ENCODE assay signal across 1 cellular context in genomic region chr21:26844258-26845065, GRCh38.
TF ChIP-seq lines count a peak whose summit lies in the region.

No MANE protein-coding gene starts in this region.

TF ChIP-seq in HEK293, 187 proteins besides CTCF, POLR2A, EP300 and RAD21 (continued from another document and continues in another):
- TF ChIP-seq, protein P1, sequence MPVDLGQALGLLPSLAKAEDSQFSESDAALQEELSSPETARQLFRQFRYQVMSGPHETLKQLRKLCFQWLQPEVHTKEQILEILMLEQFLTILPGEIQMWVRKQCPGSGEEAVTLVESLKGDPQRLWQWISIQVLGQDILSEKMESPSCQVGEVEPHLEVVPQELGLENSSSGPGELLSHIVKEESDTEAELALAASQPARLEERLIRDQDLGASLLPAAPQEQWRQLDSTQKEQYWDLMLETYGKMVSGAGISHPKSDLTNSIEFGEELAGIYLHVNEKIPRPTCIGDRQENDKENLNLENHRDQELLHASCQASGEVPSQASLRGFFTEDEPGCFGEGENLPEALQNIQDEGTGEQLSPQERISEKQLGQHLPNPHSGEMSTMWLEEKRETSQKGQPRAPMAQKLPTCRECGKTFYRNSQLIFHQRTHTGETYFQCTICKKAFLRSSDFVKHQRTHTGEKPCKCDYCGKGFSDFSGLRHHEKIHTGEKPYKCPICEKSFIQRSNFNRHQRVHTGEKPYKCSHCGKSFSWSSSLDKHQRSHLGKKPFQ (tag by site-specific recombination; IDR thresholded peaks at IDR 0.05) = no peak
- TF ChIP-seq, protein P2, sequence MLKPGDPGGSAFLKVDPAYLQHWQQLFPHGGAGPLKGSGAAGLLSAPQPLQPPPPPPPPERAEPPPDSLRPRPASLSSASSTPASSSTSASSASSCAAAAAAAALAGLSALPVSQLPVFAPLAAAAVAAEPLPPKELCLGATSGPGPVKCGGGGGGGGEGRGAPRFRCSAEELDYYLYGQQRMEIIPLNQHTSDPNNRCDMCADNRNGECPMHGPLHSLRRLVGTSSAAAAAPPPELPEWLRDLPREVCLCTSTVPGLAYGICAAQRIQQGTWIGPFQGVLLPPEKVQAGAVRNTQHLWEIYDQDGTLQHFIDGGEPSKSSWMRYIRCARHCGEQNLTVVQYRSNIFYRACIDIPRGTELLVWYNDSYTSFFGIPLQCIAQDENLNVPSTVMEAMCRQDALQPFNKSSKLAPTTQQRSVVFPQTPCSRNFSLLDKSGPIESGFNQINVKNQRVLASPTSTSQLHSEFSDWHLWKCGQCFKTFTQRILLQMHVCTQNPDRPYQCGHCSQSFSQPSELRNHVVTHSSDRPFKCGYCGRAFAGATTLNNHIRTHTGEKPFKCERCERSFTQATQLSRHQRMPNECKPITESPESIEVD (tag by site-specific recombination; IDR thresholded peaks at IDR 0.05) = no peak
- no peak for TF ChIP-seq ZNF792 (tag by site-specific recombination; IDR thresholded peaks at IDR 0.05)
- no peak for TF ChIP-seq ZNF132 (tag by site-specific recombination; IDR thresholded peaks at IDR 0.05; ENCODE audit: borderline replicate concordance)
- no peak for TF ChIP-seq BCL6B (tag by site-specific recombination; IDR thresholded peaks at IDR 0.05)
- TF ChIP-seq ZXDB (tag by site-specific recombination; IDR thresholded peaks at IDR 0.05) = no peak; the same call in 1 of the 2 replicates
- TF ChIP-seq BCL11B (tag by site-specific recombination; IDR thresholded peaks at IDR 0.05; ENCODE audit: low read depth) = peak; percentile 51; the same call in 1 of the 2 replicates
- peak; percentile 23; the same call in 1 of the 2 replicates for TF ChIP-seq ZNF223 (tag by site-specific recombination; IDR thresholded peaks at IDR 0.05)
- peak; percentile 50 for TF ChIP-seq ZBTB10 (tag by site-specific recombination; IDR thresholded peaks at IDR 0.05)
- TF ChIP-seq ZNF423 (tag by site-specific recombination; IDR thresholded peaks at IDR 0.05) = peak; percentile 44
- TF ChIP-seq ZNF140 (tag by site-specific recombination; IDR thresholded peaks at IDR 0.05) = no peak
- no peak for TF ChIP-seq REPIN1 (tag by site-specific recombination; IDR thresholded peaks at IDR 0.05; ENCODE audit: low read depth)
- no peak for TF ChIP-seq ZNF544 (tag by site-specific recombination; IDR thresholded peaks at IDR 0.05)
- TF ChIP-seq, protein P3, sequence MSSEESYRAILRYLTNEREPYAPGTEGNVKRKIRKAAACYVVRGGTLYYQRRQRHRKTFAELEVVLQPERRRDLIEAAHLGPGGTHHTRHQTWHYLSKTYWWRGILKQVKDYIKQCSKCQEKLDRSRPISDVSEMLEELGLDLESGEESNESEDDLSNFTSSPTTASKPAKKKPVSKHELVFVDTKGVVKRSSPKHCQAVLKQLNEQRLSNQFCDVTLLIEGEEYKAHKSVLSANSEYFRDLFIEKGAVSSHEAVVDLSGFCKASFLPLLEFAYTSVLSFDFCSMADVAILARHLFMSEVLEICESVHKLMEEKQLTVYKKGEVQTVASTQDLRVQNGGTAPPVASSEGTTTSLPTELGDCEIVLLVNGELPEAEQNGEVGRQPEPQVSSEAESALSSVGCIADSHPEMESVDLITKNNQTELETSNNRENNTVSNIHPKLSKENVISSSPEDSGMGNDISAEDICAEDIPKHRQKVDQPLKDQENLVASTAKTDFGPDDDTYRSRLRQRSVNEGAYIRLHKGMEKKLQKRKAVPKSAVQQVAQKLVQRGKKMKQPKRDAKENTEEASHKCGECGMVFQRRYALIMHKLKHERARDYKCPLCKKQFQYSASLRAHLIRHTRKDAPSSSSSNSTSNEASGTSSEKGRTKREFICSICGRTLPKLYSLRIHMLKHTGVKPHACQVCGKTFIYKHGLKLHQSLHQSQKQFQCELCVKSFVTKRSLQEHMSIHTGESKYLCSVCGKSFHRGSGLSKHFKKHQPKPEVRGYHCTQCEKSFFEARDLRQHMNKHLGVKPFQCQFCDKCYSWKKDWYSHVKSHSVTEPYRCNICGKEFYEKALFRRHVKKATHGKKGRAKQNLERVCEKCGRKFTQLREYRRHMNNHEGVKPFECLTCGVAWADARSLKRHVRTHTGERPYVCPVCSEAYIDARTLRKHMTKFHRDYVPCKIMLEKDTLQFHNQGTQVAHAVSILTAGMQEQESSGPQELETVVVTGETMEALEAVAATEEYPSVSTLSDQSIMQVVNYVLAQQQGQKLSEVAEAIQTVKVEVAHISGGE (tag by site-specific recombination; conservative IDR thresholded peaks at IDR 0.05; ENCODE audit: low read depth) = peak; percentile 45; the same call in 1 of the 2 replicates
- TF ChIP-seq ZBTB48 (tag by site-specific recombination; IDR thresholded peaks at IDR 0.05) = no peak; the same call in none of the 2 replicates
- TF ChIP-seq ZNF837 (tag by site-specific recombination; IDR thresholded peaks at IDR 0.05) = 0 out of 2 replicates have a peak, but pooled peaks have one; percentile 11
- TF ChIP-seq, protein P4, sequence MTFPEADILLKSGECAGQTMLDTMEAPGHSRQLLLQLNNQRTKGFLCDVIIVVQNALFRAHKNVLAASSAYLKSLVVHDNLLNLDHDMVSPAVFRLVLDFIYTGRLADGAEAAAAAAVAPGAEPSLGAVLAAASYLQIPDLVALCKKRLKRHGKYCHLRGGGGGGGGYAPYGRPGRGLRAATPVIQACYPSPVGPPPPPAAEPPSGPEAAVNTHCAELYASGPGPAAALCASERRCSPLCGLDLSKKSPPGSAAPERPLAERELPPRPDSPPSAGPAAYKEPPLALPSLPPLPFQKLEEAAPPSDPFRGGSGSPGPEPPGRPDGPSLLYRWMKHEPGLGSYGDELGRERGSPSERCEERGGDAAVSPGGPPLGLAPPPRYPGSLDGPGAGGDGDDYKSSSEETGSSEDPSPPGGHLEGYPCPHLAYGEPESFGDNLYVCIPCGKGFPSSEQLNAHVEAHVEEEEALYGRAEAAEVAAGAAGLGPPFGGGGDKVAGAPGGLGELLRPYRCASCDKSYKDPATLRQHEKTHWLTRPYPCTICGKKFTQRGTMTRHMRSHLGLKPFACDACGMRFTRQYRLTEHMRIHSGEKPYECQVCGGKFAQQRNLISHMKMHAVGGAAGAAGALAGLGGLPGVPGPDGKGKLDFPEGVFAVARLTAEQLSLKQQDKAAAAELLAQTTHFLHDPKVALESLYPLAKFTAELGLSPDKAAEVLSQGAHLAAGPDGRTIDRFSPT (tag by site-specific recombination; IDR thresholded peaks at IDR 0.05) = no peak
- no peak for TF ChIP-seq ZNF670 (tag by site-specific recombination; IDR thresholded peaks at IDR 0.05; ENCODE audit: low read depth)
- peak; percentile 65 for TF ChIP-seq ZNF600 (tag by site-specific recombination; IDR thresholded peaks at IDR 0.05)
- TF ChIP-seq ZNF341 (tag by site-specific recombination; IDR thresholded peaks at IDR 0.05; ENCODE audit: low read depth) = peak; percentile 8; the same call in 1 of the 2 replicates
- TF ChIP-seq ZBTB20 (tag by site-specific recombination; IDR thresholded peaks at IDR 0.05) = peak; percentile 38; the same call in 1 of the 2 replicates
- TF ChIP-seq ZNF274 (IDR thresholded peaks at IDR 0.05; ENCODE audit: low read length) = no peak
- no peak for TF ChIP-seq ZNF274 (tag by site-specific recombination; IDR thresholded peaks at IDR 0.05; ENCODE audit: borderline replicate concordance)
- 0 out of 2 replicates have a peak, but pooled peaks have one; percentile 10 for TF ChIP-seq ZSCAN16 (tag by site-specific recombination; IDR thresholded peaks at IDR 0.05)
- TF ChIP-seq ZNF571 (tag by site-specific recombination; IDR thresholded peaks at IDR 0.05) = no peak
- peak; percentile 92 for TF ChIP-seq ZFHX2 (tag by site-specific recombination; conservative IDR thresholded peaks at IDR 0.05)
- 0 out of 2 replicates have a peak, but pooled peaks have one; percentile 43 for TF ChIP-seq ZNF10 (tag by site-specific recombination; IDR thresholded peaks at IDR 0.05)
- peak; percentile 74 for TF ChIP-seq GLIS2 (tag by site-specific recombination; IDR thresholded peaks at IDR 0.05)
- no peak for TF ChIP-seq ZNF776 (tag by site-specific recombination; IDR thresholded peaks at IDR 0.05; ENCODE audit: borderline replicate concordance)
- peak; percentile 23; the same call in 1 of the 2 replicates for TF ChIP-seq ZEB2 (tag by site-specific recombination; IDR thresholded peaks at IDR 0.05)
- TF ChIP-seq TCF7L2 (IDR thresholded peaks at IDR 0.05; ENCODE audit: borderline replicate concordance, low read depth, low read length) = 0 out of 2 replicates have a peak, but pooled peaks have one; percentile 3
- no peak for TF ChIP-seq OVOL3 (tag by site-specific recombination; IDR thresholded peaks at IDR 0.05)
- TF ChIP-seq EGR2 (tag by site-specific recombination; IDR thresholded peaks at IDR 0.05; ENCODE audit: low read depth) = peak; percentile 86
- TF ChIP-seq SETDB1 (IDR thresholded peaks at IDR 0.05; ENCODE audit: insufficient read length, low read length) = no peak
- peak; percentile 88 for TF ChIP-seq GLIS1 (tag by site-specific recombination; IDR thresholded peaks at IDR 0.05)
- TF ChIP-seq TRIM28 (IDR thresholded peaks at IDR 0.05; ENCODE audit: borderline replicate concordance, low read length) = no peak
- no peak; the same call in 1 of the 2 replicates for TF ChIP-seq HOXC10 (CRISPR knock-in tag; IDR thresholded peaks at IDR 0.05)
- no peak for TF ChIP-seq ZNF513 (tag by site-specific recombination; IDR thresholded peaks at IDR 0.05)
- peak; percentile 99 for TF ChIP-seq ZIC2 (tag by site-specific recombination; IDR thresholded peaks at IDR 0.05)
- no peak for TF ChIP-seq ZNF677 (tag by site-specific recombination; IDR thresholded peaks at IDR 0.05)
- no peak for TF ChIP-seq SCRT2 (tag by site-specific recombination; IDR thresholded peaks at IDR 0.05)
- no peak for TF ChIP-seq ZNF560 (tag by site-specific recombination; IDR thresholded peaks at IDR 0.05; ENCODE audit: borderline replicate concordance)
- TF ChIP-seq ZNF548 (tag by site-specific recombination; IDR thresholded peaks at IDR 0.05) = no peak
- no peak; the same call in 1 of the 2 replicates for TF ChIP-seq MYNN (tag by site-specific recombination; IDR thresholded peaks at IDR 0.05; ENCODE audit: borderline replicate concordance)
- TF ChIP-seq, protein P5, sequence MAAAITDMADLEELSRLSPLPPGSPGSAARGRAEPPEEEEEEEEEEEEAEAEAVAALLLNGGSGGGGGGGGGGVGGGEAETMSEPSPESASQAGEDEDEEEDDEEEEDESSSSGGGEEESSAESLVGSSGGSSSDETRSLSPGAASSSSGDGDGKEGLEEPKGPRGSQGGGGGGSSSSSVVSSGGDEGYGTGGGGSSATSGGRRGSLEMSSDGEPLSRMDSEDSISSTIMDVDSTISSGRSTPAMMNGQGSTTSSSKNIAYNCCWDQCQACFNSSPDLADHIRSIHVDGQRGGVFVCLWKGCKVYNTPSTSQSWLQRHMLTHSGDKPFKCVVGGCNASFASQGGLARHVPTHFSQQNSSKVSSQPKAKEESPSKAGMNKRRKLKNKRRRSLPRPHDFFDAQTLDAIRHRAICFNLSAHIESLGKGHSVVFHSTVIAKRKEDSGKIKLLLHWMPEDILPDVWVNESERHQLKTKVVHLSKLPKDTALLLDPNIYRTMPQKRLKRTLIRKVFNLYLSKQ (tag by site-specific recombination; IDR thresholded peaks at IDR 0.05; ENCODE audit: borderline replicate concordance) = no peak
- TF ChIP-seq ZNF654 (tag by site-specific recombination; IDR thresholded peaks at IDR 0.05; ENCODE audit: low read depth) = no peak
- 0 out of 2 replicates have a peak, but pooled peaks have one; percentile 34 for TF ChIP-seq ZNF76 (tag by site-specific recombination; IDR thresholded peaks at IDR 0.05; ENCODE audit: borderline replicate concordance, low read depth)
